In genomic region chr12:77891531-77892147, GRCh38 we compare ENCODE assay signal across 24 cellular contexts.
A peak's percentile ranks its signal among the peaks of the same experiment; 100 is the strongest.
DNase-seq lines count a peak whose midpoint lies in the region; ATAC-seq and TF ChIP-seq lines count a peak whose summit lies in the region.
"Had no signal": no experiment of that assay in that cellular context is flagged by ENCODE, and none has a peak within 500 bp of the region (broad histone marks: within the 10 kb centered on the region; RNA-seq: fewer than 3 reads in every experiment).

No MANE protein-coding gene starts in this region.

- H3K9me3 ChIP-seq in OCI-LY7 (ENCODE audit: low read length): no peaks in the 10 kb centered on the region
- no peaks in the 10 kb centered on the region for H3K9me3 ChIP-seq in neural cell (ENCODE audit: low read length)
- H3K9me3 ChIP-seq: BLaER1, MG63, Peyer's patch, SK-N-SH had no signal

- no peaks in the 10 kb centered on the region for H3K27me3 ChIP-seq in neural cell (ENCODE audit: insufficient read depth, low read depth, low read length)
- H3K27me3 ChIP-seq: BLaER1, MG63, Peyer's patch had no signal

- H3K4me3 ChIP-seq in OCI-LY7 (ENCODE audit: low read depth, low read length, poor library complexity, severe bottlenecking): no peak overlapping the region
- no peak overlapping the region for H3K4me3 ChIP-seq in neural cell (ENCODE audit: low read length)
- H3K4me3 ChIP-seq: BLaER1, MG63, Peyer's patch had no signal

- intact Hi-C loops in OCI-LY7 (cut with micrococcal nuclease; ENCODE audit: unreplicated experiment): no loop called here

- H4K20me1 ChIP-seq in OCI-LY7 (ENCODE audit: insufficient read depth, low read length) (no peaks in the 10 kb centered on the region), neural cell (ENCODE audit: insufficient read depth) (no peaks in the 10 kb centered on the region)
- H4K20me1 ChIP-seq: BLaER1 had no signal

- H3F3A ChIP-seq in neural cell (ENCODE audit: insufficient read depth, low read length, poor library complexity, severe bottlenecking): no peaks in the 10 kb centered on the region

- ATAC-seq in HG03432 (IDR thresholded peaks at IDR 0.05; ENCODE audit: unreplicated experiment): peak; percentile 71
- ATAC-seq: T-helper 17 cell had no signal

- CTCF ChIA-PET in OCI-LY7 (lab: Charles Lee; ENCODE audit: unreplicated experiment): no interaction called here

- H3K27ac ChIP-seq in OCI-LY7 (ENCODE audit: low read depth, low read length, poor library complexity, severe bottlenecking): no peak overlapping the region
- no peak overlapping the region for H3K27ac ChIP-seq in neural cell (ENCODE audit: low read length)
- H3K27ac ChIP-seq: BLaER1, Peyer's patch had no signal

- H2AFZ ChIP-seq in OCI-LY7 (ENCODE audit: low read length): peak overlapping the region; percentile 51; the same call in 1 of the 2 replicates
- no peak overlapping the region for H2AFZ ChIP-seq in neural cell (ENCODE audit: low read depth, low read length)

- DNase-seq in NCI-H82 (lab: John Stamatoyannopoulos, UW): peak; percentile 13
- DNase-seq in NCI-H82 treated with DMSO at 0.1 percent for 48 hours (lab: John Stamatoyannopoulos, UW; ENCODE audit: unreplicated experiment): no peak
- DNase-seq in OCI-LY7 (ENCODE audit: low spot score): no peak
- no peak for DNase-seq in HCEC 1CT
- DNase-seq in effector CD8-positive, alpha-beta T cell (lab: John Stamatoyannopoulos, UW): no peak
- DNase-seq in NCI-H2081 (lab: John Stamatoyannopoulos, UW): no peak
- DNase-seq: 8988T; CD4-positive, CD25-positive, alpha-beta regulatory T cell; IMR-90; KG1; MG63; NCI-H1694; NCI-H2029 treated with DMSO at 0.1 percent for 48 hours; NCI-H2171 treated with DMSO at 0.1 percent for 48 hours; NCI-H345; NCI-H510A treated with DMSO at 0.1 percent for 48 hours; OCI-M1; Peyer's patch; SHP77 treated with DMSO at 0.1 percent for 48 hours; SK-N-SH; T-helper 17 cell had no signal

- TF ChIP-seq EP300 in neural cell (conservative IDR thresholded peaks at IDR 0.05; ENCODE audit: poor library complexity, severe bottlenecking): no peak

- BruUV-seq in OCI-LY7 (replicated peaks; lab: Mats Ljungman, UMichigan): no TSS peak

- no peak for TF ChIP-seq CTCF in OCI-LY7 (conservative IDR thresholded peaks at IDR 0.05; ENCODE audit: low read length)
- TF ChIP-seq CTCF in neural cell (IDR thresholded peaks at IDR 0.05; ENCODE audit: poor library complexity, severe bottlenecking): no peak

- H3K9me2 ChIP-seq in OCI-LY7 (ENCODE audit: insufficient read depth, low read length) (no peaks in the 10 kb centered on the region), neural cell (ENCODE audit: insufficient read depth, low read length) (no peaks in the 10 kb centered on the region)
- H3K9me2 ChIP-seq: SK-N-SH had no signal

- H3K36me3 ChIP-seq in OCI-LY7 (ENCODE audit: insufficient read depth, low read length) (no peaks in the 10 kb centered on the region; the same call in 1 of the 2 replicates), neural cell (ENCODE audit: insufficient read depth, low read length) (no peaks in the 10 kb centered on the region)
- H3K36me3 ChIP-seq: BLaER1, MG63, Peyer's patch had no signal

- H3K79me2 ChIP-seq in OCI-LY7 (ENCODE audit: insufficient read depth, low read depth, low read length) (no peaks in the 10 kb centered on the region), neural cell (replicated peaks; ENCODE audit: insufficient read depth, low read length) (no peaks in the 10 kb centered on the region)

- H3K9ac ChIP-seq in neural cell (ENCODE audit: low read length): no peak overlapping the region
- H3K9ac ChIP-seq: BLaER1, SK-N-SH had no signal

- H3K4me2 ChIP-seq in OCI-LY7 (ENCODE audit: low read length): no peak overlapping the region
- no peak overlapping the region for H3K4me2 ChIP-seq in neural cell (ENCODE audit: low read length)
- H3K4me2 ChIP-seq: BLaER1, SK-N-SH had no signal

- POLR2A ChIA-PET in OCI-LY7 (lab: Charles Lee): no interaction called here

- peaks cover 27% of the 10 kb centered on the region for H3K4me1 ChIP-seq in OCI-LY7 (ENCODE audit: insufficient read depth, low read length, poor library complexity, severe bottlenecking)
- H3K4me1 ChIP-seq: BLaER1 had no signal

- TF ChIP-seq RAD21 in neural cell (conservative IDR thresholded peaks at IDR 0.05): no peak

TF ChIP-seq in neural cell, 6 proteins besides CTCF, POLR2A, EP300 and RAD21:
- TF ChIP-seq, protein P1, sequence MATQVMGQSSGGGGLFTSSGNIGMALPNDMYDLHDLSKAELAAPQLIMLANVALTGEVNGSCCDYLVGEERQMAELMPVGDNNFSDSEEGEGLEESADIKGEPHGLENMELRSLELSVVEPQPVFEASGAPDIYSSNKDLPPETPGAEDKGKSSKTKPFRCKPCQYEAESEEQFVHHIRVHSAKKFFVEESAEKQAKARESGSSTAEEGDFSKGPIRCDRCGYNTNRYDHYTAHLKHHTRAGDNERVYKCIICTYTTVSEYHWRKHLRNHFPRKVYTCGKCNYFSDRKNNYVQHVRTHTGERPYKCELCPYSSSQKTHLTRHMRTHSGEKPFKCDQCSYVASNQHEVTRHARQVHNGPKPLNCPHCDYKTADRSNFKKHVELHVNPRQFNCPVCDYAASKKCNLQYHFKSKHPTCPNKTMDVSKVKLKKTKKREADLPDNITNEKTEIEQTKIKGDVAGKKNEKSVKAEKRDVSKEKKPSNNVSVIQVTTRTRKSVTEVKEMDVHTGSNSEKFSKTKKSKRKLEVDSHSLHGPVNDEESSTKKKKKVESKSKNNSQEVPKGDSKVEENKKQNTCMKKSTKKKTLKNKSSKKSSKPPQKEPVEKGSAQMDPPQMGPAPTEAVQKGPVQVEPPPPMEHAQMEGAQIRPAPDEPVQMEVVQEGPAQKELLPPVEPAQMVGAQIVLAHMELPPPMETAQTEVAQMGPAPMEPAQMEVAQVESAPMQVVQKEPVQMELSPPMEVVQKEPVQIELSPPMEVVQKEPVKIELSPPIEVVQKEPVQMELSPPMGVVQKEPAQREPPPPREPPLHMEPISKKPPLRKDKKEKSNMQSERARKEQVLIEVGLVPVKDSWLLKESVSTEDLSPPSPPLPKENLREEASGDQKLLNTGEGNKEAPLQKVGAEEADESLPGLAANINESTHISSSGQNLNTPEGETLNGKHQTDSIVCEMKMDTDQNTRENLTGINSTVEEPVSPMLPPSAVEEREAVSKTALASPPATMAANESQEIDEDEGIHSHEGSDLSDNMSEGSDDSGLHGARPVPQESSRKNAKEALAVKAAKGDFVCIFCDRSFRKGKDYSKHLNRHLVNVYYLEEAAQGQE (IDR thresholded peaks at IDR 0.05; ENCODE audit: borderline replicate concordance): no peak
- no peak for TF ChIP-seq MXI1 (conservative IDR thresholded peaks at IDR 0.05; ENCODE audit: poor library complexity, severe bottlenecking)
- peak; percentile 19 for TF ChIP-seq POLR2AphosphoS5 (IDR thresholded peaks at IDR 0.05)
- TF ChIP-seq SMC3 (conservative IDR thresholded peaks at IDR 0.05; ENCODE audit: poor library complexity): no peak
